Comparison of ENCODE assay signal across 1 cellular context in genomic region chr11:69486773-69487266, GRCh38.
TF ChIP-seq lines count a peak whose summit lies in the region.

No MANE protein-coding gene starts in this region.

TF ChIP-seq in GM23338, 12 proteins besides CTCF, POLR2A, EP300 and RAD21 (continued from another document):
- TF ChIP-seq ZNF462 (CRISPR knock-in tag; IDR thresholded peaks at IDR 0.05) (no peak), STAT1 (IDR thresholded peaks at IDR 0.05; ENCODE audit: unreplicated experiment) (no peak), ZNF331 (CRISPR knock-in tag; IDR thresholded peaks at IDR 0.05; ENCODE audit: low read depth) (no peak), REST (IDR thresholded peaks at IDR 0.05; ENCODE audit: unreplicated experiment) (no peak), ETS1 (IDR thresholded peaks at IDR 0.05) (no peak), CREB1 (CRISPR knock-in tag; IDR thresholded peaks at IDR 0.05; ENCODE audit: low read depth) (no peak)
TF ChIP-seq in GM23338: peak in this region for 0.
